In genomic region chr21:33028271-33028670, GRCh38 we compare ENCODE assay signal across 19 cellular contexts. TPM values are rescaled to one million over a fixed set of nuclear protein-coding genes. Genes with fewer than 3 reads are reported as not detected.
DNase-seq lines count a peak whose midpoint lies in the region; ATAC-seq lines count a peak whose summit lies in the region.
"Had no signal": no experiment of that assay in that cellular context is flagged by ENCODE, and none has a peak within 500 bp of the region (broad histone marks: within the 10 kb centered on the region; RNA-seq: fewer than 3 reads in every experiment).

No MANE protein-coding gene starts in this region.

- DNase-seq in stimulated activated naive CD8-positive, alpha-beta T cell treated with anti-CD3 and anti-CD28 coated beads, Interleukin-15, Interleukin-2, amounts not matched to agents 100 U/mL and 50 U/mL, for 24 hours = no peak
- no peak for DNase-seq in activated T-helper 1 cell treated with anti-CD3 and anti-CD28 coated beads, Interleukin-12 subunit alpha, Interleukin-12 subunit beta, Interleukin-2, Interleukin-4 antibody, amounts not matched to agents 30 ng/mL and 10 ng/mL and 1 ng/mL, durations not matched to agents 14 hours and 24 hours and 36 hours (ENCODE audit: low spot score)
- DNase-seq in naive B cell (no peak), NCI-H446 treated with DMSO at 0.1 percent for 48 hours (lab: John Stamatoyannopoulos, UW) (no peak)
- DNase-seq: BE2C, mesendoderm, NCI-H1092, NCI-H2171 treated with DMSO at 0.1 percent for 48 hours, occipital lobe had no signal

- no peak for ATAC-seq in stimulated activated naive CD8-positive, alpha-beta T cell treated with anti-CD3 and anti-CD28 coated beads, Interleukin-15, Interleukin-2, amounts not matched to agents 100 U/mL and 50 U/mL, for 24 hours
- ATAC-seq in naive B cell (ENCODE audit: low read depth in 2 of 2) = no peak
- ATAC-seq in HG02970 (IDR thresholded peaks at IDR 0.05; ENCODE audit: low FRiP score, unreplicated experiment) = no peak
- ATAC-seq in activated CD4-positive, CD25-positive, alpha-beta regulatory T cell treated with anti-CD3 and anti-CD28 coated beads, Interleukin-2, amount 50 U/mL, for 24 hours = no peak
- ATAC-seq in HG03442 (IDR thresholded peaks at IDR 0.05; ENCODE audit: unreplicated experiment) = no peak
- ATAC-seq: K562, Right ventricle myocardium inferior had no signal

- peaks cover 44% of the 10 kb centered on the region for H3K4me1 Mint-ChIP-seq in stimulated activated naive CD8-positive, alpha-beta T cell treated with anti-CD3 and anti-CD28 coated beads, Interleukin-15, Interleukin-2, amounts not matched to agents 100 ng/mL and 50 ng/mL, for 24 hours (ENCODE audit: low read depth)
- H3K4me1 Mint-ChIP-seq in activated T-helper 1 cell treated with anti-CD3 and anti-CD28 coated beads, Interleukin-12 subunit alpha, Interleukin-12 subunit beta, Interleukin-2, Interleukin-4 antibody, amounts not matched to agents 30 ng/mL and 10 ng/mL and 1 ng/mL, durations not matched to agents 14 hours and 24 hours and 36 hours (ENCODE audit: low read depth) = peaks cover 11% of the 10 kb centered on the region
- peaks cover 20 to 50% (median 49%) of the 10 kb centered on the region in 3 donors for H3K4me1 Mint-ChIP-seq in naive B cell

- no peaks in the 10 kb centered on the region for H3K36me3 Mint-ChIP-seq in stimulated activated naive CD8-positive, alpha-beta T cell treated with anti-CD3 and anti-CD28 coated beads, Interleukin-15, Interleukin-2, amounts not matched to agents 100 ng/mL and 50 ng/mL, for 24 hours (ENCODE audit: low read depth)
- H3K36me3 Mint-ChIP-seq in activated T-helper 1 cell treated with anti-CD3 and anti-CD28 coated beads, Interleukin-12 subunit alpha, Interleukin-12 subunit beta, Interleukin-2, Interleukin-4 antibody, amounts not matched to agents 30 ng/mL and 10 ng/mL and 1 ng/mL, durations not matched to agents 14 hours and 24 hours and 36 hours (ENCODE audit: low read depth) = peaks cover 1% of the 10 kb centered on the region
- H3K36me3 Mint-ChIP-seq in naive B cell = peaks cover 0 to 12% of the 10 kb centered on the region in 2 donors

- intact Hi-C loops in activated T-helper 1 cell treated with anti-CD3 and anti-CD28 coated beads, Interleukin-12 subunit alpha, Interleukin-12 subunit beta, Interleukin-2, Interleukin-4 antibody, amounts not matched to agents 30 ng/mL and 10 ng/mL and 1 ng/mL, durations not matched to agents 14 hours and 24 hours and 36 hours (cut with micrococcal nuclease) = loop anchor here (2.0 to 10.0 kb wide), 2 partner anchors 43 to 193 kb away; partner anchors contain the start of gene OLIG1

- no peaks in the 10 kb centered on the region for H3K9me3 Mint-ChIP-seq in stimulated activated naive CD8-positive, alpha-beta T cell treated with anti-CD3 and anti-CD28 coated beads, Interleukin-15, Interleukin-2, amounts not matched to agents 100 ng/mL and 50 ng/mL, for 24 hours
- H3K9me3 Mint-ChIP-seq in activated T-helper 1 cell treated with anti-CD3 and anti-CD28 coated beads, Interleukin-12 subunit alpha, Interleukin-12 subunit beta, Interleukin-2, Interleukin-4 antibody, amounts not matched to agents 30 ng/mL and 10 ng/mL and 1 ng/mL, durations not matched to agents 14 hours and 24 hours and 36 hours = no peaks in the 10 kb centered on the region
- peaks cover 0 to 9% (median 3%) of the 10 kb centered on the region in 7 donors for H3K9me3 Mint-ChIP-seq in naive B cell

- peak overlapping the region; percentile 58 for H3K27ac Mint-ChIP-seq in stimulated activated naive CD8-positive, alpha-beta T cell treated with anti-CD3 and anti-CD28 coated beads, Interleukin-15, Interleukin-2, amounts not matched to agents 100 ng/mL and 50 ng/mL, for 24 hours
- H3K27ac Mint-ChIP-seq in activated T-helper 1 cell treated with anti-CD3 and anti-CD28 coated beads, Interleukin-12 subunit alpha, Interleukin-12 subunit beta, Interleukin-2, Interleukin-4 antibody, amounts not matched to agents 30 ng/mL and 10 ng/mL and 1 ng/mL, durations not matched to agents 14 hours and 24 hours and 36 hours = peak overlapping the region; percentile 75
- peak overlapping the region in 3 of 6 donors; percentile 44 to 95 (median 62) for H3K27ac Mint-ChIP-seq in naive B cell

- H3K27me3 Mint-ChIP-seq in stimulated activated naive CD8-positive, alpha-beta T cell treated with anti-CD3 and anti-CD28 coated beads, Interleukin-15, Interleukin-2, amounts not matched to agents 100 ng/mL and 50 ng/mL, for 24 hours = peaks cover 79% of the 10 kb centered on the region
- peaks cover 69% of the 10 kb centered on the region for H3K27me3 Mint-ChIP-seq in activated T-helper 1 cell treated with anti-CD3 and anti-CD28 coated beads, Interleukin-12 subunit alpha, Interleukin-12 subunit beta, Interleukin-2, Interleukin-4 antibody, amounts not matched to agents 30 ng/mL and 10 ng/mL and 1 ng/mL, durations not matched to agents 14 hours and 24 hours and 36 hours (ENCODE audit: insufficient read depth)
- peaks cover 66 to 84% (median 79%) of the 10 kb centered on the region in 3 donors for H3K27me3 Mint-ChIP-seq in naive B cell

- no peak overlapping the region for H3K4me3 Mint-ChIP-seq in stimulated activated naive CD8-positive, alpha-beta T cell treated with anti-CD3 and anti-CD28 coated beads, Interleukin-15, Interleukin-2, amounts not matched to agents 100 ng/mL and 50 ng/mL, for 24 hours
- no peak overlapping the region for H3K4me3 Mint-ChIP-seq in activated T-helper 1 cell treated with anti-CD3 and anti-CD28 coated beads, Interleukin-12 subunit alpha, Interleukin-12 subunit beta, Interleukin-2, Interleukin-4 antibody, amounts not matched to agents 30 ng/mL and 10 ng/mL and 1 ng/mL, durations not matched to agents 14 hours and 24 hours and 36 hours
- peak overlapping the region in 7 of 8 donors; percentile 61 to 88 (median 68) for H3K4me3 Mint-ChIP-seq in naive B cell

RNA-seq across cellular contexts. Expression of gene OLIG2, which starts 2.5 kb away (rescaled TPM):
- total RNA-seq in activated T-helper 1 cell treated with anti-CD3 and anti-CD28 coated beads, Interleukin-12 subunit alpha, Interleukin-12 subunit beta, Interleukin-2, Interleukin-4 antibody, amounts not matched to agents 30 ng/mL and 10 ng/mL and 1 ng/mL, durations not matched to agents 14 hours and 24 hours and 36 hours = not detected in 2 replicates
- polyA plus RNA-seq in naive B cell (ENCODE audit: low read depth in 6 of 6) = not detected
- total RNA-seq: epithelial cell of proximal tubule, glomerular endothelial cell, K562, Right ventricle myocardium inferior had no signal
- polyA plus RNA-seq: adipose tissue, K562 had no signal

RNA-seq across cellular contexts. Expression of gene OLIG1, which starts 41.7 kb away (rescaled TPM):
- not detected in 2 replicates for total RNA-seq in activated T-helper 1 cell treated with anti-CD3 and anti-CD28 coated beads, Interleukin-12 subunit alpha, Interleukin-12 subunit beta, Interleukin-2, Interleukin-4 antibody, amounts not matched to agents 30 ng/mL and 10 ng/mL and 1 ng/mL, durations not matched to agents 14 hours and 24 hours and 36 hours
- polyA plus RNA-seq in naive B cell (ENCODE audit: low read depth in 6 of 6) = not detected
- total RNA-seq: Daoy, epithelial cell of proximal tubule, glomerular endothelial cell, K562 had no signal
- polyA plus RNA-seq: K562 had no signal

Comparison
In these comparisons a context has a peak if more than half of its experiments do, and no peak if none do; other contexts are left out.
1. H3K4me3 Mint-ChIP-seq: peak in naive B cell (7 of 8); none in stimulated activated naive CD8-positive, alpha-beta T cell treated with anti-CD3 and anti-CD28 coated beads, Interleukin-15, Interleukin-2, amounts not matched to agents 100 ng/mL and 50 ng/mL, for 24 hours (single experiment) and activated T-helper 1 cell treated with anti-CD3 and anti-CD28 coated beads, Interleukin-12 subunit alpha, Interleukin-12 subunit beta, Interleukin-2, Interleukin-4 antibody, amounts not matched to agents 30 ng/mL and 10 ng/mL and 1 ng/mL, durations not matched to agents 14 hours and 24 hours and 36 hours (single experiment).